Comparison of ENCODE assay signal across 8 cellular contexts in genomic region chr1:36322786-36323635, GRCh38. TPM values are rescaled to one million over a fixed set of nuclear protein-coding genes. Genes with fewer than 3 reads are reported as not detected.
DNase-seq lines count a peak whose midpoint lies in the region; ATAC-seq lines count a peak whose summit lies in the region.

No MANE protein-coding gene starts in this region.

- no peaks in the 10 kb centered on the region for H3K27me3 Mint-ChIP-seq in activated CD4-positive, alpha-beta memory T cell treated with anti-CD3 and anti-CD28 coated beads for 36 hours
- peaks cover 0 to 12% (median 2%) of the 10 kb centered on the region in 5 donors for H3K27me3 Mint-ChIP-seq in naive thymus-derived CD8-positive, alpha-beta T cell

- H3K4me1 Mint-ChIP-seq in activated CD4-positive, alpha-beta memory T cell treated with anti-CD3 and anti-CD28 coated beads for 36 hours (ENCODE audit: low read depth), result peaks cover 21% of the 10 kb centered on the region
- peaks cover 20 to 35% (median 29%) of the 10 kb centered on the region in 4 donors for H3K4me1 Mint-ChIP-seq in naive thymus-derived CD8-positive, alpha-beta T cell

- peak overlapping the region; percentile 49 for H3K27ac Mint-ChIP-seq in activated CD4-positive, alpha-beta memory T cell treated with anti-CD3 and anti-CD28 coated beads for 36 hours
- peak overlapping the region in 4 of 10 donors; percentile 41 to 87 (median 70) for H3K27ac Mint-ChIP-seq in naive thymus-derived CD8-positive, alpha-beta T cell

- CTCF ChIA-PET in activated CD4-positive, alpha-beta memory T cell treated with anti-CD3 and anti-CD28 coated beads for 36 hours (lab: Charles Lee), result interaction anchor here (0.7 to 1.4 kb wide), 5 partner anchors 23 to 188 kb away, joined by 3 to 6 read pairs (median 3); no protein-coding TSS in a partner anchor

- ATAC-seq in HG03108 (IDR thresholded peaks at IDR 0.05; ENCODE audit: unreplicated experiment) (peak; percentile 20), HG02610 (IDR thresholded peaks at IDR 0.05; ENCODE audit: unreplicated experiment) (no peak), HG02981 (IDR thresholded peaks at IDR 0.05; ENCODE audit: unreplicated experiment) (no peak)
- peak; percentile 56 to 67 for ATAC-seq in naive thymus-derived CD8-positive, alpha-beta T cell

- intact Hi-C loops in activated CD4-positive, alpha-beta memory T cell treated with anti-CD3 and anti-CD28 coated beads for 36 hours (cut with micrococcal nuclease), result loop anchor here (1.0 kb wide), 1 partner anchor 17 kb away; the partner anchor contains the start of gene SH3D21

- peak; percentile 19 for DNase-seq in DMS114 treated with DMSO at 0.1 percent for 48 hours (lab: John Stamatoyannopoulos, UW; ENCODE audit: unreplicated experiment)
- peak; percentile 66 for DNase-seq in activated CD4-positive, alpha-beta memory T cell treated with anti-CD3 and anti-CD28 coated beads for 36 hours
- peak; percentile 73 for DNase-seq in fibroblast of gingiva (ENCODE audit: low read depth)
- peak in 6 of 10 donors; percentile 32 to 45 (median 38) for DNase-seq in naive thymus-derived CD8-positive, alpha-beta T cell
- no peak for DNase-seq in NCI-H187 (lab: John Stamatoyannopoulos, UW)

- H3K9me3 Mint-ChIP-seq in activated CD4-positive, alpha-beta memory T cell treated with anti-CD3 and anti-CD28 coated beads for 36 hours, result no peaks in the 10 kb centered on the region
- H3K9me3 Mint-ChIP-seq in naive thymus-derived CD8-positive, alpha-beta T cell, result no peaks in the 10 kb centered on the region

- H3K4me3 Mint-ChIP-seq in activated CD4-positive, alpha-beta memory T cell treated with anti-CD3 and anti-CD28 coated beads for 36 hours, result peak overlapping the region; percentile 69
- H3K4me3 Mint-ChIP-seq in naive thymus-derived CD8-positive, alpha-beta T cell, result peak overlapping the region; percentile 66 to 80 (median 75)

- POLR2A ChIA-PET in activated CD4-positive, alpha-beta memory T cell treated with anti-CD3 and anti-CD28 coated beads for 36 hours (lab: Charles Lee), result interaction anchor here (0.7 to 4.9 kb wide), 7 partner anchors 16 to 174 kb away, joined by 3 to 26 read pairs (median 4); partner anchors contain the start of genes SH3D21, THRAP3 and TRAPPC3
- POLR2A ChIA-PET in naive thymus-derived CD8-positive, alpha-beta T cell (lab: Charles Lee), result interaction anchor here (0.7 to 1.7 kb wide), 7 partner anchors 14 to 75 kb away, joined by 3 to 5 read pairs (median 3); partner anchors contain the start of gene LSM10

- peaks cover 3% of the 10 kb centered on the region for H3K36me3 Mint-ChIP-seq in activated CD4-positive, alpha-beta memory T cell treated with anti-CD3 and anti-CD28 coated beads for 36 hours
- H3K36me3 Mint-ChIP-seq in naive thymus-derived CD8-positive, alpha-beta T cell, result no peaks in the 10 kb centered on the region

RNA-seq across cellular contexts. Expression of gene EVA1B, which starts 0.4 kb away (rescaled TPM):
- 10 to 100 TPM; 11.6 to 12.8 TPM for total RNA-seq in activated CD4-positive, alpha-beta memory T cell treated with anti-CD3 and anti-CD28 coated beads for 36 hours
- total RNA-seq in naive thymus-derived CD8-positive, alpha-beta T cell, result 1 to 10 TPM; 1.2 to 1.6 TPM
- polyA plus RNA-seq in naive thymus-derived CD8-positive, alpha-beta T cell, result 1 to 10 TPM in 1 of 3 donors, under 1 TPM in 2; 0.16 to 2.4 (median 0.43) TPM

RNA-seq across cellular contexts. Expression of gene SH3D21, which starts 16.8 kb away (rescaled TPM):
- 10 to 100 TPM; 16.9 to 18.1 TPM for total RNA-seq in activated CD4-positive, alpha-beta memory T cell treated with anti-CD3 and anti-CD28 coated beads for 36 hours
- total RNA-seq in naive thymus-derived CD8-positive, alpha-beta T cell, result 1 to 10 TPM; 2.6 to 2.7 TPM
- polyA plus RNA-seq in naive thymus-derived CD8-positive, alpha-beta T cell, result under 1 TPM in 2 of 3 donors, not detected in 1; 0.19 to 0.35 TPM

Comparison
In these comparisons a context has a peak if more than half of its experiments do, and no peak if none do; other contexts are left out.
1. DNase-seq: peak in DMS114 treated with DMSO at 0.1 percent for 48 hours (single experiment), activated CD4-positive, alpha-beta memory T cell treated with anti-CD3 and anti-CD28 coated beads for 36 hours (single experiment), fibroblast of gingiva (single experiment) and naive thymus-derived CD8-positive, alpha-beta T cell (6 of 10); none in NCI-H187 (0 of 2).
2. ATAC-seq: peak in HG03108 (single experiment) and naive thymus-derived CD8-positive, alpha-beta T cell (2 of 2); none in HG02610 (single experiment) and HG02981 (single experiment).
3. RNA of gene EVA1B, which starts 0.4 kb away (total RNA-seq): 11.6 to 12.8 TPM in activated CD4-positive, alpha-beta memory T cell treated with anti-CD3 and anti-CD28 coated beads for 36 hours; 1.2 to 1.6 TPM in naive thymus-derived CD8-positive, alpha-beta T cell; every median in the first group is over 4 times any median in the second.
4. RNA of gene SH3D21, which starts 16.8 kb away (total RNA-seq): 16.9 to 18.1 TPM in activated CD4-positive, alpha-beta memory T cell treated with anti-CD3 and anti-CD28 coated beads for 36 hours; 2.6 to 2.7 TPM in naive thymus-derived CD8-positive, alpha-beta T cell; every median in the first group is over 4 times any median in the second.